In genomic region chr11:118912742-118913410, GRCh38 we compare ENCODE assay signal across 8 cellular contexts. TPM values are rescaled to one million over a fixed set of nuclear protein-coding genes. Genes with fewer than 3 reads are reported as not detected.
DNase-seq lines count a peak whose midpoint lies in the region; ATAC-seq and TF ChIP-seq lines count a peak whose summit lies in the region.

No MANE protein-coding gene starts in this region.

- H3K27ac Mint-ChIP-seq in memory B cell, result peak overlapping the region; percentile 94

- H3K9me3 Mint-ChIP-seq in memory B cell, result no peaks in the 10 kb centered on the region

- DNase-seq in HT-29 (ENCODE audit: low spot score) (peak; percentile 75), ascending aorta (ENCODE audit: low spot score in 2 of 2) (peak in 1 of 2 donors; percentile 73), memory B cell (ENCODE audit: low spot score in 2 of 2) (no peak), aorta (peak in 1 of 2 donors; percentile 76), cortex of kidney (lab: John Stamatoyannopoulos, UW) (no peak), nucleus accumbens (lab: John Stamatoyannopoulos, UW) (no peak), GDM1 (lab: John Stamatoyannopoulos, UW) (no peak)

- peaks cover 55 to 87% of the 10 kb centered on the region in 2 donors for H3K4me1 ChIP-seq in ascending aorta
- H3K4me1 ChIP-seq in aorta (ENCODE audit: control insufficient read depth in 1 of 2, insufficient read depth in 2 of 2, low read length in 2 of 2), result no peaks in the 10 kb centered on the region

- peaks cover 58% of the 10 kb centered on the region for H3K4me1 Mint-ChIP-seq in memory B cell

- no peaks in the 10 kb centered on the region for H3K9me3 ChIP-seq in ascending aorta
- H3K9me3 ChIP-seq in aorta (ENCODE audit: control insufficient read depth, low read length), result no peaks in the 10 kb centered on the region

- intact Hi-C loops in ascending aorta (cut with DNase I), result no loop called here
- intact Hi-C loops in aorta (cut with DNase I), result no loop called here

- WGBS in aorta, 2 donors, result 29 to 30% methylated on average over 12 of the region's 12 CpGs

- H3K36me3 Mint-ChIP-seq in memory B cell, result peaks cover 3% of the 10 kb centered on the region

- H3K27me3 ChIP-seq in ascending aorta, result no peaks in the 10 kb centered on the region
- H3K27me3 ChIP-seq in aorta (ENCODE audit: control insufficient read depth in 1 of 2, insufficient read depth in 2 of 2, low read length in 1 of 2), result no peaks in the 10 kb centered on the region

- no peak for TF ChIP-seq CTCF in 22Rv1 (IDR thresholded peaks at IDR 0.05)
- TF ChIP-seq CTCF in ascending aorta (IDR thresholded peaks at IDR 0.05), result no peak

- peaks cover 0 to 1% of the 10 kb centered on the region in 2 donors for H3K36me3 ChIP-seq in ascending aorta
- H3K36me3 ChIP-seq in aorta (ENCODE audit: control insufficient read depth in 1 of 2, insufficient read depth in 2 of 2, low read length in 1 of 2), result no peaks in the 10 kb centered on the region

- H3K27ac ChIP-seq in 22Rv1 (peak overlapping the region; percentile 98), ascending aorta (peak overlapping the region; percentile 97), aorta (ENCODE audit: low read depth in 1 of 2, low read length in 2 of 2) (peak overlapping the region; percentile 58 to 89)

- no peaks in the 10 kb centered on the region for H3K27me3 Mint-ChIP-seq in memory B cell

- ATAC-seq in memory B cell (ENCODE audit: low read depth) (no peak), aorta (ENCODE audit: low FRiP score) (no peak)

- H3K4me3 ChIP-seq in ascending aorta (peak overlapping the region; percentile 35 to 44), aorta (ENCODE audit: low read length in 2 of 2) (no peak overlapping the region)

- H3K4me3 Mint-ChIP-seq in memory B cell, result peak overlapping the region; percentile 52

RNA-seq across cellular contexts. Expression of gene BCL9L, which starts 12.8 kb away (rescaled TPM):
- 77.9 and 94.4 TPM in 2 replicates for total RNA-seq in HT-29 (2014; rRNA removed; shearing (Covaris generic))
- total RNA-seq in ascending aorta (46.5 TPM), aorta (10 to 100 TPM; 73.5 to 92.9 TPM)
- 10 to 100 TPM; 12.5 to 21.1 TPM for polyA plus RNA-seq in aorta

RNA-seq across cellular contexts. Expression of gene CXCR5, which starts 29.2 kb away (rescaled TPM):
- total RNA-seq in HT-29 (2014; rRNA removed; shearing (Covaris generic)), result not detected in 2 replicates
- total RNA-seq in ascending aorta (not detected), aorta (under 1 TPM; 0.06 to 0.27 TPM)
- under 1 TPM; 0.13 to 0.69 TPM for polyA plus RNA-seq in aorta

RNA-seq across cellular contexts. Expression of gene UPK2, which starts 43.2 kb away (rescaled TPM):
- total RNA-seq in HT-29 (2014; rRNA removed; shearing (Covaris generic)), result 0.31 TPM in 1 of 2 replicates, not detected in the other
- total RNA-seq in ascending aorta, result not detected
- not detected for total RNA-seq in aorta
- not detected for polyA plus RNA-seq in aorta

RNA-seq across cellular contexts. Expression of gene FOXR1, which starts 58.7 kb away (rescaled TPM):
- not detected in 2 replicates for total RNA-seq in HT-29 (2014; rRNA removed; shearing (Covaris generic))
- not detected for total RNA-seq in ascending aorta
- not detected for total RNA-seq in aorta
- polyA plus RNA-seq in aorta, result not detected

Comparison
In these comparisons a context has a peak if more than half of its experiments do, and no peak if none do; other contexts are left out.
1. H3K4me3 ChIP-seq: peak in ascending aorta (2 of 2); none in aorta (0 of 2).
2. Peak in every context shown above with its lines, with median percentiles within 50 percentile points of each other: H3K27ac ChIP-seq.